Comparison of ENCODE assay signal across 1 cellular context in genomic region chr4:76148142-76148849, GRCh38.
TF ChIP-seq lines count a peak whose summit lies in the region.

Gene NUP54 (minus strand): TSS chr4:76148397. CDS start chr4:76148374, 23 bp downstream.

TF ChIP-seq in HEK293, 187 proteins besides CTCF, POLR2A, EP300 and RAD21 (continued from another document and continues in another):
- peak; percentile 46; the same call in 1 of the 2 replicates for TF ChIP-seq GLIS2 (tag by site-specific recombination; IDR thresholded peaks at IDR 0.05)
- peak; percentile 20; the same call in 1 of the 2 replicates for TF ChIP-seq ZSCAN4 (tag by site-specific recombination; IDR thresholded peaks at IDR 0.05)
- TF ChIP-seq, protein P1, sequence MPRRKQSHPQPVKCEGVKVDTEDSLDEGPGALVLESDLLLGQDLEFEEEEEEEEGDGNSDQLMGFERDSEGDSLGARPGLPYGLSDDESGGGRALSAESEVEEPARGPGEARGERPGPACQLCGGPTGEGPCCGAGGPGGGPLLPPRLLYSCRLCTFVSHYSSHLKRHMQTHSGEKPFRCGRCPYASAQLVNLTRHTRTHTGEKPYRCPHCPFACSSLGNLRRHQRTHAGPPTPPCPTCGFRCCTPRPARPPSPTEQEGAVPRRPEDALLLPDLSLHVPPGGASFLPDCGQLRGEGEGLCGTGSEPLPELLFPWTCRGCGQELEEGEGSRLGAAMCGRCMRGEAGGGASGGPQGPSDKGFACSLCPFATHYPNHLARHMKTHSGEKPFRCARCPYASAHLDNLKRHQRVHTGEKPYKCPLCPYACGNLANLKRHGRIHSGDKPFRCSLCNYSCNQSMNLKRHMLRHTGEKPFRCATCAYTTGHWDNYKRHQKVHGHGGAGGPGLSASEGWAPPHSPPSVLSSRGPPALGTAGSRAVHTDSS (tag by site-specific recombination; IDR thresholded peaks at IDR 0.05), result peak; percentile 34; the same call in 1 of the 2 replicates
- peak; percentile 67 for TF ChIP-seq ZBTB17 (tag by site-specific recombination; IDR thresholded peaks at IDR 0.05)
- no peak for TF ChIP-seq ZNF529 (tag by site-specific recombination; IDR thresholded peaks at IDR 0.05; ENCODE audit: insufficient replicate concordance)
- no peak for TF ChIP-seq RBAK (tag by site-specific recombination; IDR thresholded peaks at IDR 0.05)
- no peak for TF ChIP-seq SALL2 (tag by site-specific recombination; IDR thresholded peaks at IDR 0.05; ENCODE audit: borderline replicate concordance)
- TF ChIP-seq ZFP37 (tag by site-specific recombination; IDR thresholded peaks at IDR 0.05), result peak; percentile 74
- peak; percentile 79; the same call in 1 of the 2 replicates for TF ChIP-seq ZNF2 (tag by site-specific recombination; IDR thresholded peaks at IDR 0.05)
- TF ChIP-seq ZBTB48 (tag by site-specific recombination; IDR thresholded peaks at IDR 0.05), result no peak
- TF ChIP-seq ZNF239 (tag by site-specific recombination; IDR thresholded peaks at IDR 0.05), result no peak
- peak; percentile 75 for TF ChIP-seq SP3 (tag by site-specific recombination; IDR thresholded peaks at IDR 0.05)
- TF ChIP-seq ZNF785 (tag by site-specific recombination; IDR thresholded peaks at IDR 0.05), result 0 out of 2 replicates have a peak, but pooled peaks have one; percentile 44
- TF ChIP-seq YY1 (tag by site-specific recombination; IDR thresholded peaks at IDR 0.05), result peak; percentile 70
- TF ChIP-seq ZNF658 (tag by site-specific recombination; IDR thresholded peaks at IDR 0.05), result no peak
- peak; percentile 14; the same call in 1 of the 2 replicates for TF ChIP-seq WT1 (tag by site-specific recombination; IDR thresholded peaks at IDR 0.05)
- no peak for TF ChIP-seq ZNF19 (tag by site-specific recombination; IDR thresholded peaks at IDR 0.05; ENCODE audit: low read depth)
- TF ChIP-seq, protein P2, sequence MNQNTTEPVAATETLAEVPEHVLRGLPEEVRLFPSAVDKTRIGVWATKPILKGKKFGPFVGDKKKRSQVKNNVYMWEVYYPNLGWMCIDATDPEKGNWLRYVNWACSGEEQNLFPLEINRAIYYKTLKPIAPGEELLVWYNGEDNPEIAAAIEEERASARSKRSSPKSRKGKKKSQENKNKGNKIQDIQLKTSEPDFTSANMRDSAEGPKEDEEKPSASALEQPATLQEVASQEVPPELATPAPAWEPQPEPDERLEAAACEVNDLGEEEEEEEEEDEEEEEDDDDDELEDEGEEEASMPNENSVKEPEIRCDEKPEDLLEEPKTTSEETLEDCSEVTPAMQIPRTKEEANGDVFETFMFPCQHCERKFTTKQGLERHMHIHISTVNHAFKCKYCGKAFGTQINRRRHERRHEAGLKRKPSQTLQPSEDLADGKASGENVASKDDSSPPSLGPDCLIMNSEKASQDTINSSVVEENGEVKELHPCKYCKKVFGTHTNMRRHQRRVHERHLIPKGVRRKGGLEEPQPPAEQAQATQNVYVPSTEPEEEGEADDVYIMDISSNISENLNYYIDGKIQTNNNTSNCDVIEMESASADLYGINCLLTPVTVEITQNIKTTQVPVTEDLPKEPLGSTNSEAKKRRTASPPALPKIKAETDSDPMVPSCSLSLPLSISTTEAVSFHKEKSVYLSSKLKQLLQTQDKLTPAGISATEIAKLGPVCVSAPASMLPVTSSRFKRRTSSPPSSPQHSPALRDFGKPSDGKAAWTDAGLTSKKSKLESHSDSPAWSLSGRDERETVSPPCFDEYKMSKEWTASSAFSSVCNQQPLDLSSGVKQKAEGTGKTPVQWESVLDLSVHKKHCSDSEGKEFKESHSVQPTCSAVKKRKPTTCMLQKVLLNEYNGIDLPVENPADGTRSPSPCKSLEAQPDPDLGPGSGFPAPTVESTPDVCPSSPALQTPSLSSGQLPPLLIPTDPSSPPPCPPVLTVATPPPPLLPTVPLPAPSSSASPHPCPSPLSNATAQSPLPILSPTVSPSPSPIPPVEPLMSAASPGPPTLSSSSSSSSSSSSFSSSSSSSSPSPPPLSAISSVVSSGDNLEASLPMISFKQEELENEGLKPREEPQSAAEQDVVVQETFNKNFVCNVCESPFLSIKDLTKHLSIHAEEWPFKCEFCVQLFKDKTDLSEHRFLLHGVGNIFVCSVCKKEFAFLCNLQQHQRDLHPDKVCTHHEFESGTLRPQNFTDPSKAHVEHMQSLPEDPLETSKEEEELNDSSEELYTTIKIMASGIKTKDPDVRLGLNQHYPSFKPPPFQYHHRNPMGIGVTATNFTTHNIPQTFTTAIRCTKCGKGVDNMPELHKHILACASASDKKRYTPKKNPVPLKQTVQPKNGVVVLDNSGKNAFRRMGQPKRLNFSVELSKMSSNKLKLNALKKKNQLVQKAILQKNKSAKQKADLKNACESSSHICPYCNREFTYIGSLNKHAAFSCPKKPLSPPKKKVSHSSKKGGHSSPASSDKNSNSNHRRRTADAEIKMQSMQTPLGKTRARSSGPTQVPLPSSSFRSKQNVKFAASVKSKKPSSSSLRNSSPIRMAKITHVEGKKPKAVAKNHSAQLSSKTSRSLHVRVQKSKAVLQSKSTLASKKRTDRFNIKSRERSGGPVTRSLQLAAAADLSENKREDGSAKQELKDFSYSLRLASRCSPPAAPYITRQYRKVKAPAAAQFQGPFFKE (tag by site-specific recombination; IDR thresholded peaks at IDR 0.05; ENCODE audit: borderline replicate concordance), result no peak
- no peak; the same call in 1 of the 2 replicates for TF ChIP-seq ZNF398 (tag by site-specific recombination; IDR thresholded peaks at IDR 0.05)
- no peak for TF ChIP-seq REPIN1 (tag by site-specific recombination; IDR thresholded peaks at IDR 0.05; ENCODE audit: low read depth)
- TF ChIP-seq ZNF132 (tag by site-specific recombination; IDR thresholded peaks at IDR 0.05; ENCODE audit: borderline replicate concordance), result no peak
- TF ChIP-seq, protein P3, sequence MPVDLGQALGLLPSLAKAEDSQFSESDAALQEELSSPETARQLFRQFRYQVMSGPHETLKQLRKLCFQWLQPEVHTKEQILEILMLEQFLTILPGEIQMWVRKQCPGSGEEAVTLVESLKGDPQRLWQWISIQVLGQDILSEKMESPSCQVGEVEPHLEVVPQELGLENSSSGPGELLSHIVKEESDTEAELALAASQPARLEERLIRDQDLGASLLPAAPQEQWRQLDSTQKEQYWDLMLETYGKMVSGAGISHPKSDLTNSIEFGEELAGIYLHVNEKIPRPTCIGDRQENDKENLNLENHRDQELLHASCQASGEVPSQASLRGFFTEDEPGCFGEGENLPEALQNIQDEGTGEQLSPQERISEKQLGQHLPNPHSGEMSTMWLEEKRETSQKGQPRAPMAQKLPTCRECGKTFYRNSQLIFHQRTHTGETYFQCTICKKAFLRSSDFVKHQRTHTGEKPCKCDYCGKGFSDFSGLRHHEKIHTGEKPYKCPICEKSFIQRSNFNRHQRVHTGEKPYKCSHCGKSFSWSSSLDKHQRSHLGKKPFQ (tag by site-specific recombination; IDR thresholded peaks at IDR 0.05), result no peak
- TF ChIP-seq ZNF157 (tag by site-specific recombination; IDR thresholded peaks at IDR 0.05), result no peak
- TF ChIP-seq ZXDB (tag by site-specific recombination; IDR thresholded peaks at IDR 0.05), result peak; percentile 91
- TF ChIP-seq GFI1B (tag by site-specific recombination; IDR thresholded peaks at IDR 0.05), result no peak
- TF ChIP-seq MZF1 (tag by site-specific recombination; IDR thresholded peaks at IDR 0.05; ENCODE audit: borderline replicate concordance), result 0 out of 2 replicates have a peak, but pooled peaks have one; percentile 9
- TF ChIP-seq, protein P4, sequence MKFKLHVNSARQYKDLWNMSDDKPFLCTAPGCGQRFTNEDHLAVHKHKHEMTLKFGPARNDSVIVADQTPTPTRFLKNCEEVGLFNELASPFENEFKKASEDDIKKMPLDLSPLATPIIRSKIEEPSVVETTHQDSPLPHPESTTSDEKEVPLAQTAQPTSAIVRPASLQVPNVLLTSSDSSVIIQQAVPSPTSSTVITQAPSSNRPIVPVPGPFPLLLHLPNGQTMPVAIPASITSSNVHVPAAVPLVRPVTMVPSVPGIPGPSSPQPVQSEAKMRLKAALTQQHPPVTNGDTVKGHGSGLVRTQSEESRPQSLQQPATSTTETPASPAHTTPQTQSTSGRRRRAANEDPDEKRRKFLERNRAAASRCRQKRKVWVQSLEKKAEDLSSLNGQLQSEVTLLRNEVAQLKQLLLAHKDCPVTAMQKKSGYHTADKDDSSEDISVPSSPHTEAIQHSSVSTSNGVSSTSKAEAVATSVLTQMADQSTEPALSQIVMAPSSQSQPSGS (tag by site-specific recombination; IDR thresholded peaks at IDR 0.05; ENCODE audit: low read depth), result no peak
- peak; percentile 87 for TF ChIP-seq KLF16 (tag by site-specific recombination; IDR thresholded peaks at IDR 0.05)
- no peak for TF ChIP-seq ZNF202 (tag by site-specific recombination; IDR thresholded peaks at IDR 0.05; ENCODE audit: borderline replicate concordance)
- TF ChIP-seq KLF10 (tag by site-specific recombination; IDR thresholded peaks at IDR 0.05), result peak; percentile 34
- TF ChIP-seq ZNF10 (tag by site-specific recombination; IDR thresholded peaks at IDR 0.05), result peak; percentile 79
- TF ChIP-seq ZBTB21 (tag by site-specific recombination; IDR thresholded peaks at IDR 0.05), result peak; percentile 50; the same call in 1 of the 2 replicates
- TF ChIP-seq OVOL3 (tag by site-specific recombination; IDR thresholded peaks at IDR 0.05), result 0 out of 2 replicates have a peak, but pooled peaks have one; percentile 39
- TF ChIP-seq ZFP3 (tag by site-specific recombination; IDR thresholded peaks at IDR 0.05; ENCODE audit: low read depth), result no peak
- no peak for TF ChIP-seq ZNF354C (tag by site-specific recombination; IDR thresholded peaks at IDR 0.05; ENCODE audit: borderline replicate concordance, low read depth)
- peak; percentile 69 for TF ChIP-seq KLF9 (tag by site-specific recombination; IDR thresholded peaks at IDR 0.05; ENCODE audit: low read depth)
- TF ChIP-seq ZNF692 (tag by site-specific recombination; IDR thresholded peaks at IDR 0.05), result peak; percentile 47; the same call in 1 of the 2 replicates
- TF ChIP-seq KLF1 (tag by site-specific recombination; IDR thresholded peaks at IDR 0.05), result peak; percentile 74
- TF ChIP-seq GLI4 (tag by site-specific recombination; IDR thresholded peaks at IDR 0.05), result no peak
- 0 out of 2 replicates have a peak, but pooled peaks have one; percentile 12 for TF ChIP-seq ZNF416 (tag by site-specific recombination; IDR thresholded peaks at IDR 0.05)
- TF ChIP-seq ZNF174 (tag by site-specific recombination; IDR thresholded peaks at IDR 0.05), result no peak
- TF ChIP-seq, protein P5, sequence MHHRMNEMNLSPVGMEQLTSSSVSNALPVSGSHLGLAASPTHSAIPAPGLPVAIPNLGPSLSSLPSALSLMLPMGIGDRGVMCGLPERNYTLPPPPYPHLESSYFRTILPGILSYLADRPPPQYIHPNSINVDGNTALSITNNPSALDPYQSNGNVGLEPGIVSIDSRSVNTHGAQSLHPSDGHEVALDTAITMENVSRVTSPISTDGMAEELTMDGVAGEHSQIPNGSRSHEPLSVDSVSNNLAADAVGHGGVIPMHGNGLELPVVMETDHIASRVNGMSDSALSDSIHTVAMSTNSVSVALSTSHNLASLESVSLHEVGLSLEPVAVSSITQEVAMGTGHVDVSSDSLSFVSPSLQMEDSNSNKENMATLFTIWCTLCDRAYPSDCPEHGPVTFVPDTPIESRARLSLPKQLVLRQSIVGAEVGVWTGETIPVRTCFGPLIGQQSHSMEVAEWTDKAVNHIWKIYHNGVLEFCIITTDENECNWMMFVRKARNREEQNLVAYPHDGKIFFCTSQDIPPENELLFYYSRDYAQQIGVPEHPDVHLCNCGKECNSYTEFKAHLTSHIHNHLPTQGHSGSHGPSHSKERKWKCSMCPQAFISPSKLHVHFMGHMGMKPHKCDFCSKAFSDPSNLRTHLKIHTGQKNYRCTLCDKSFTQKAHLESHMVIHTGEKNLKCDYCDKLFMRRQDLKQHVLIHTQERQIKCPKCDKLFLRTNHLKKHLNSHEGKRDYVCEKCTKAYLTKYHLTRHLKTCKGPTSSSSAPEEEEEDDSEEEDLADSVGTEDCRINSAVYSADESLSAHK (tag by site-specific recombination; IDR thresholded peaks at IDR 0.05), result peak; percentile 46; the same call in 1 of the 2 replicates
- TF ChIP-seq IKZF3 (tag by site-specific recombination; IDR thresholded peaks at IDR 0.05), result 0 out of 2 replicates have a peak, but pooled peaks have one; percentile 8
- TF ChIP-seq ZNF571 (tag by site-specific recombination; IDR thresholded peaks at IDR 0.05), result no peak
